8 cellular contexts compared by ENCODE assay signal in the genomic region with DNA sequence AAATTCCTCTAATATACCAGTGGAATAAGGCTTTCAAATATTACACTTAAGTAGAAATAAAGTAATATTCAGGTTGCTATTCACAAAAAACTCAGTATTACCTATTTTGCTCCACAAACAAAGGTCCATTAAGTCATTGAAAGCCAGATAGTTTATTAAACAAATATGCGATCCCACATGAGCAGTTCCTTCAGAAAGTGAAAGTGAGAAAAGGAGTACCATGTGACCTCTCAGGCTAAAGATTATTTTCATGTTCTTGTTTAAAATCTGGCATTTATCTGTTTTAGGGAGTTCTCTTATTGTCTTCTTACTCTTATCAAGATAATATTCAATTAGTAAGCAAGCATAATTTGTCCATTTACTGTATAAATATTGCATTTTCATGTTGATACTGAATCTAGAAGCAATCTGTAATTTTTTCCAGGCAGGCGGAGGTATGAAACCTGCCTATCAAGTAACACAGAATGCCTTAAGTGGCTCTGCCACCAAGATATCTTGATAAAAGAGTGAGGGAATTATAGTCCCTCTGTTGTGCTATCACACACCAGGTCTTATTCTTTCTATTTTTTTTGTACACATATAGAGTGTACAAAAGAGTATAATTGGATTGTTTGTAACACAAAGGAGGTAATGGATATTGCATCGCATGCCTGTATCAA. TPM values are rescaled to one million over a fixed set of nuclear protein-coding genes. Genes with fewer than 3 reads are reported as not detected.
DNase-seq lines count a peak whose midpoint lies in the region; ATAC-seq, FAIRE-seq and TF ChIP-seq lines count a peak whose summit lies in the region.

No MANE protein-coding gene starts in this region.

- H3K4me2 ChIP-seq in endothelial cell of umbilical vein (ENCODE audit: insufficient read depth, low read length) = peak overlapping the region; percentile 97
- no peak overlapping the region for H3K4me2 ChIP-seq in mesendoderm (ENCODE audit: low read length)

- DNase-seq in NCI-H2107 treated with DMSO at 0.1 percent for 48 hours (lab: John Stamatoyannopoulos, UW; ENCODE audit: unreplicated experiment) = peak; percentile 78
- DNase-seq in NCI-H2107 (lab: John Stamatoyannopoulos, UW) = no peak
- peak; percentile 66 for DNase-seq in endothelial cell of umbilical vein (ENCODE audit: low read depth, low spot score)
- no peak for DNase-seq in spleen
- no peak for DNase-seq in NK-92 (lab: John Stamatoyannopoulos, UW; ENCODE audit: unreplicated experiment)
- no peak for DNase-seq in AG08395 (ENCODE audit: low spot score)
- DNase-seq in mesendoderm = no peak

- no TSS peak for BruUV-seq in endothelial cell of umbilical vein (replicated peaks; lab: Mats Ljungman, UMichigan)

- H3K4me1 ChIP-seq in endothelial cell of umbilical vein (ENCODE audit: control insufficient read depth, extremely low read depth, insufficient read depth, low read length) (peaks cover 18% of the 10 kb centered on the region), spleen (peaks cover 0 to 11% (median 6%) of the 10 kb centered on the region in 6 donors), mesendoderm (ENCODE audit: control insufficient read depth, low read depth, low read length) (no peaks in the 10 kb centered on the region)

- H3K36me3 ChIP-seq in endothelial cell of umbilical vein (ENCODE audit: control insufficient read depth in 2 of 2, extremely low read depth in 1 of 2, insufficient read depth in 2 of 2, low read length in 2 of 2) (no peaks in the 10 kb centered on the region), spleen (no peaks in the 10 kb centered on the region), mesendoderm (ENCODE audit: control insufficient read depth, insufficient read depth, low read length) (no peaks in the 10 kb centered on the region)

- H3K9me3 ChIP-seq in endothelial cell of umbilical vein (replicated peaks; ENCODE audit: control insufficient read depth, insufficient read depth, low read length) (no peaks in the 10 kb centered on the region), spleen (no peaks in the 10 kb centered on the region)

- H4K8ac ChIP-seq in mesendoderm (ENCODE audit: low read depth, low read length) = no peak overlapping the region

- peak overlapping the region; percentile 48 for H3K27ac ChIP-seq in endothelial cell of umbilical vein (ENCODE audit: insufficient read depth, low read depth, low read length)
- peak overlapping the region in 2 of 8 donors; percentile 4 to 23 for H3K27ac ChIP-seq in spleen
- no peak overlapping the region for H3K27ac ChIP-seq in mesendoderm (ENCODE audit: low read depth, low read length)

- H4K20me1 ChIP-seq in endothelial cell of umbilical vein (replicated peaks; ENCODE audit: control insufficient read depth, extremely low read depth, insufficient read depth, low read length) = no peaks in the 10 kb centered on the region

- TF ChIP-seq POLR2A in endothelial cell of umbilical vein (IDR thresholded peaks at IDR 0.05; ENCODE audit: low read depth, low read length) (no peak), spleen (IDR thresholded peaks at IDR 0.05) (no peak)

- no peak overlapping the region for H2BK5ac ChIP-seq in mesendoderm (ENCODE audit: low read length)

- TF ChIP-seq CTCF in endothelial cell of umbilical vein (IDR thresholded peaks at IDR 0.05; ENCODE audit: extremely low read depth in 1 of 2, insufficient read depth in 1 of 2, low read depth in 1 of 2, low read length in 2 of 2) = no peak
- TF ChIP-seq CTCF in spleen (IDR thresholded peaks at IDR 0.05 in 8 of 11, conservative IDR thresholded peaks at IDR 0.05 in 3 of 11) = no peak

- intact Hi-C loops in endothelial cell of umbilical vein (cut with micrococcal nuclease) (loop anchor here (5.0 kb wide), 1 partner anchor 83 kb away; the partner anchor contains the start of gene PLSCR1), spleen (cut with DNase I; ENCODE audit: low total_unique reads) (no loop called here)

- H3K9me1 ChIP-seq in endothelial cell of umbilical vein (replicated peaks; ENCODE audit: control insufficient read depth, extremely low read depth, insufficient read depth, low read length) = no peaks in the 10 kb centered on the region

- POLR2A ChIA-PET in endothelial cell of umbilical vein (lab: Charles Lee) = no interaction called here

- 68 to 76% (median 70%) methylated on average over 3 of the region's 3 CpGs for WGBS in spleen, 5 donors
- WGBS in mesendoderm (ENCODE audit: extremely low coverage, insufficient coverage, low lambda C conversion rate) = no CpG with 5 or more reads among the region's 3 CpGs

- H2BK15ac ChIP-seq in mesendoderm (replicated peaks; ENCODE audit: low read depth) = no peak overlapping the region

- H3K27me3 ChIP-seq in endothelial cell of umbilical vein (ENCODE audit: control insufficient read depth in 2 of 2, insufficient read depth in 2 of 2, low read length in 2 of 2) (no peaks in the 10 kb centered on the region), spleen (replicated peaks in 1 of 7) (no peaks in the 10 kb centered on the region), mesendoderm (ENCODE audit: insufficient read depth, low read length, poor library complexity) (no peaks in the 10 kb centered on the region)

- no peak overlapping the region for H3K4ac ChIP-seq in mesendoderm (ENCODE audit: low read depth, low read length)

- no peak overlapping the region for H3K18ac ChIP-seq in mesendoderm (ENCODE audit: low read length)

- H3K79me2 ChIP-seq in endothelial cell of umbilical vein (ENCODE audit: control insufficient read depth, insufficient read depth, low read length) = no peaks in the 10 kb centered on the region
- no peaks in the 10 kb centered on the region for H3K79me2 ChIP-seq in mesendoderm (ENCODE audit: control insufficient read depth, insufficient read depth, low read length)

- FAIRE-seq in endothelial cell of umbilical vein (lab: Jason Lieb, UNC) = peak; percentile 87

- no peak overlapping the region for H3K23ac ChIP-seq in mesendoderm (ENCODE audit: low read length)

- CTCF ChIA-PET in endothelial cell of umbilical vein (lab: Charles Lee) = no interaction called here

- no peak overlapping the region for H2AK5ac ChIP-seq in mesendoderm (ENCODE audit: low read length)

- no peak overlapping the region for H2BK120ac ChIP-seq in mesendoderm (ENCODE audit: low read depth, low read length)

- H3K56ac ChIP-seq in mesendoderm (ENCODE audit: low read length) = no peak overlapping the region

- H3K9ac ChIP-seq in endothelial cell of umbilical vein (replicated peaks; ENCODE audit: extremely low read depth, insufficient read depth, low read length) (peak overlapping the region; percentile 53), mesendoderm (ENCODE audit: low read length) (no peak overlapping the region)

- peak overlapping the region; percentile 68 for H2AFZ ChIP-seq in endothelial cell of umbilical vein (ENCODE audit: low read depth, low read length)

- no peak overlapping the region for H4K5ac ChIP-seq in mesendoderm (ENCODE audit: low read length)

- H3K79me1 ChIP-seq in mesendoderm (ENCODE audit: low read length) = no peaks in the 10 kb centered on the region

- H3K4me3 ChIP-seq in endothelial cell of umbilical vein (replicated peaks in 1 of 3; ENCODE audit: insufficient read depth in 1 of 3, low read depth in 1 of 3, low read length in 3 of 3) = peak overlapping the region in 2 of 3 experiments; percentile 7 to 67
- peak overlapping the region in 6 of 8 donors; percentile 3 to 56 (median 10) for H3K4me3 ChIP-seq in spleen
- no peak overlapping the region for H3K4me3 ChIP-seq in mesendoderm (ENCODE audit: low read length)

- ATAC-seq in HG03469 (IDR thresholded peaks at IDR 0.05; ENCODE audit: unreplicated experiment) = peak; percentile 72

- dilution Hi-C loops in endothelial cell of umbilical vein (cut with MboI; ENCODE audit: extremely low pct_ligation_motif_present, low sequenced_read_pairs) = no loop called here

TF ChIP-seq in endothelial cell of umbilical vein, 7 proteins besides CTCF, POLR2A, EP300 and RAD21:
- no peak for TF ChIP-seq EZH2 (IDR thresholded peaks at IDR 0.05; ENCODE audit: borderline replicate concordance, low read depth, low read length, severe bottlenecking)
- TF ChIP-seq MAX (IDR thresholded peaks at IDR 0.05; ENCODE audit: insufficient read depth, insufficient read length) = no peak
- no peak for TF ChIP-seq GATA2 (IDR thresholded peaks at IDR 0.05; ENCODE audit: insufficient read depth, insufficient read length, low read depth, low read length)
- no peak for TF ChIP-seq FOS (IDR thresholded peaks at IDR 0.05; ENCODE audit: borderline replicate concordance, insufficient read depth, low read length)
- TF ChIP-seq MYC (IDR thresholded peaks at IDR 0.05; ENCODE audit: low read depth, low read length) = no peak

RNA-seq across cellular contexts. Expression of gene PLSCR5, which starts 20.1 kb away (rescaled TPM):
- total RNA-seq in endothelial cell of umbilical vein (not detected in 2 replicates), spleen (not detected)
- polyA plus RNA-seq in endothelial cell of umbilical vein (not detected in 2 replicates), spleen (not detected)
- not detected in 2 replicates for polyA plus RNA-seq in endothelial cell of umbilical vein (2011; cell fraction: cytosol; rRNA removed)
- polyA plus RNA-seq in endothelial cell of umbilical vein (2011; cell fraction: nucleus; rRNA removed) = not detected in 2 replicates
- not detected in 2 replicates for polyA plus RNA-seq in endothelial cell of umbilical vein (2012)
- polyA minus RNA-seq in endothelial cell of umbilical vein = not detected in 2 replicates
- polyA minus RNA-seq in endothelial cell of umbilical vein (2011; cell fraction: cytosol; rRNA and poly(A)+ RNA removed) = not detected
- not detected in 2 replicates for polyA minus RNA-seq in endothelial cell of umbilical vein (2011; cell fraction: nucleus; rRNA and poly(A)+ RNA removed)
- polyA plus RNA-seq in mesendoderm (2013, experiment 1 of 2) = not detected
- polyA plus RNA-seq in mesendoderm (2013, experiment 2 of 2) = not detected

Comparison
In these comparisons a context has a peak if more than half of its experiments do, and no peak if none do; other contexts are left out.
1. DNase-seq: peak in NCI-H2107 treated with DMSO at 0.1 percent for 48 hours (single experiment) and endothelial cell of umbilical vein (single experiment); none in NCI-H2107 (single experiment), spleen (single experiment), NK-92 (single experiment), AG08395 (single experiment) and mesendoderm (single experiment).